Comparison of ENCODE assay signal across 19 cellular contexts in the genomic region with DNA sequence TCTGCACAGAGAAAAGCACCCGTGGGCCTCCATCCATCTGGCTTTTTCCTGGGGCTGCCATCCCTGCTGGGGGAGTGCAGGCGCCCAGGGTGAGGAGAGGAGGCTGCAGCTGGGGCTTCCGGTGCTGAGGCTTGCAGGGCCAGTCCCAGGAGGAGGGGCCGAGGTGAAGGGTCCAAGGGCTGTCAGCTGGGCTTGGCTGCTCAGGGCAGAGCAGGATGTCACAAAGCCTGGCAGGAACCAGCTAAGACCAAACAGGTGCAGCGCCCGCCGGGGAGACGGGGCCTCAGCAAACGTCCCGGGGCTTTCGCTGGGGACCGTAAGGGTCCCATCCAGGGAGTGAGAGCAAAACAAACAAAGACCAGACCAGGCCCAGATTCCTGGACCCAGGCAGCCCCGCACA.
DNase-seq lines count a peak whose midpoint lies in the region; ATAC-seq and TF ChIP-seq lines count a peak whose summit lies in the region.
"Had no signal": no experiment of that assay in that cellular context is flagged by ENCODE, and none has a peak within 500 bp of the region (broad histone marks: within the 10 kb centered on the region; RNA-seq: fewer than 3 reads in every experiment).

No MANE protein-coding gene starts in this region.

- peak; percentile 3 for DNase-seq in activated gamma-delta T cell treated with Interleukin-2 at 50 U/mL for 16 hours
- no peak for DNase-seq in activated gamma-delta T cell (lab: John Stamatoyannopoulos, UW)
- peak; percentile 27 to 50 for DNase-seq in SJCRH30
- peak; percentile 20 for DNase-seq in lower lobe of right lung
- peak; percentile 67 for DNase-seq in type B pancreatic cell (ENCODE audit: extremely low spot score, unreplicated experiment)
- no peak for DNase-seq in stimulated activated CD4-positive, alpha-beta T cell treated with anti-CD3 and anti-CD28 coated beads, Interleukin-1b, Interleukin-23, amount 100 ng/mL, for 48 hours
- no peak for DNase-seq in effector CD4-positive, alpha-beta T cell
- DNase-seq: ACHN; activated CD4-positive, alpha-beta memory T cell treated with anti-CD3 and anti-CD28 coated beads for 36 hours; activated T-cell treated with anti-CD3 and anti-CD28 coated beads, Interleukin-2, amount 50 U/mL, for 72 hours; DMS 273 treated with DMSO at 0.1 percent for 48 hours; HFFc6; NCI-H1417; NCI-H524 treated with DMSO at 0.1 percent for 48 hours; retina; stimulated activated CD4-positive, alpha-beta T cell treated with anti-CD3 and anti-CD28 coated beads, Interleukin-15, amount 100 ng/mL, for 24 hours; substantia nigra had no signal

- H3K27ac ChIP-seq in SJCRH30: no peak overlapping the region
- H3K27ac ChIP-seq in lower lobe of right lung: no peak overlapping the region
- H3K27ac ChIP-seq: heart left ventricle had no signal

- H3K9me3 ChIP-seq in SJCRH30 (replicated peaks) (no peaks in the 10 kb centered on the region), lower lobe of right lung (no peaks in the 10 kb centered on the region)

- H3K4me1 ChIP-seq in SJCRH30: no peaks in the 10 kb centered on the region
- no peaks in the 10 kb centered on the region for H3K4me1 ChIP-seq in lower lobe of right lung
- H3K4me1 ChIP-seq: heart left ventricle had no signal

- no peaks in the 10 kb centered on the region for H3K36me3 ChIP-seq in SJCRH30
- H3K36me3 ChIP-seq in lower lobe of right lung: no peaks in the 10 kb centered on the region
- H3K36me3 ChIP-seq: heart left ventricle had no signal

- H3K4me3 Mint-ChIP-seq in type B pancreatic cell: no peak overlapping the region
- H3K4me3 Mint-ChIP-seq: activated CD4-positive, alpha-beta memory T cell treated with anti-CD3 and anti-CD28 coated beads for 36 hours; activated T-cell treated with anti-CD3 and anti-CD28 coated beads, Interleukin-2, amount 50 U/mL, for 72 hours; HFFc6 had no signal

- H3K27ac Mint-ChIP-seq in type B pancreatic cell: no peak overlapping the region
- H3K27ac Mint-ChIP-seq: activated CD4-positive, alpha-beta memory T cell treated with anti-CD3 and anti-CD28 coated beads for 36 hours; activated T-cell treated with anti-CD3 and anti-CD28 coated beads, Interleukin-2, amount 50 U/mL, for 72 hours; HFFc6 had no signal

- ATAC-seq in lower lobe of right lung (no peak), HG03460 (IDR thresholded peaks at IDR 0.05; ENCODE audit: unreplicated experiment) (no peak)
- ATAC-seq: activated T-cell treated with anti-CD3 and anti-CD28 coated beads, Interleukin-2, amount 50 U/mL, for 72 hours; heart left ventricle had no signal

- peaks cover 22% of the 10 kb centered on the region for H3K4me1 Mint-ChIP-seq in type B pancreatic cell (ENCODE audit: unreplicated experiment)

- H3K4me3 ChIP-seq in SJCRH30 (no peak overlapping the region), lower lobe of right lung (no peak overlapping the region)
- H3K4me3 ChIP-seq: heart left ventricle had no signal

- H3K27me3 ChIP-seq in SJCRH30: no peaks in the 10 kb centered on the region
- peaks cover 16% of the 10 kb centered on the region for H3K27me3 ChIP-seq in lower lobe of right lung (ENCODE audit: low read depth)

- no peaks in the 10 kb centered on the region for H3K27me3 Mint-ChIP-seq in type B pancreatic cell

- intact Hi-C loops in lower lobe of right lung (cut with DNase I): no loop called here

- H3K36me3 Mint-ChIP-seq in type B pancreatic cell: no peaks in the 10 kb centered on the region
- H3K36me3 Mint-ChIP-seq: activated CD4-positive, alpha-beta memory T cell treated with anti-CD3 and anti-CD28 coated beads for 36 hours had no signal

- no peaks in the 10 kb centered on the region for H3K9me3 Mint-ChIP-seq in type B pancreatic cell
- H3K9me3 Mint-ChIP-seq: activated CD4-positive, alpha-beta memory T cell treated with anti-CD3 and anti-CD28 coated beads for 36 hours; activated T-cell treated with anti-CD3 and anti-CD28 coated beads, Interleukin-2, amount 50 U/mL, for 72 hours had no signal

- TF ChIP-seq CTCF in lower lobe of right lung (IDR thresholded peaks at IDR 0.05) (no peak), type B pancreatic cell (conservative IDR thresholded peaks at IDR 0.05) (no peak)

Comparison
In these comparisons a context has a peak if more than half of its experiments do, and no peak if none do; other contexts are left out.
1. DNase-seq: peak in activated gamma-delta T cell treated with Interleukin-2 at 50 U/mL for 16 hours (single experiment), SJCRH30 (2 of 2), lower lobe of right lung (single experiment) and type B pancreatic cell (single experiment); none in activated gamma-delta T cell (single experiment), stimulated activated CD4-positive, alpha-beta T cell treated with anti-CD3 and anti-CD28 coated beads, Interleukin-1b, Interleukin-23, amount 100 ng/mL, for 48 hours (single experiment) and effector CD4-positive, alpha-beta T cell (single experiment).